ENCODE assay signal across 1 cellular context in the genomic region with DNA sequence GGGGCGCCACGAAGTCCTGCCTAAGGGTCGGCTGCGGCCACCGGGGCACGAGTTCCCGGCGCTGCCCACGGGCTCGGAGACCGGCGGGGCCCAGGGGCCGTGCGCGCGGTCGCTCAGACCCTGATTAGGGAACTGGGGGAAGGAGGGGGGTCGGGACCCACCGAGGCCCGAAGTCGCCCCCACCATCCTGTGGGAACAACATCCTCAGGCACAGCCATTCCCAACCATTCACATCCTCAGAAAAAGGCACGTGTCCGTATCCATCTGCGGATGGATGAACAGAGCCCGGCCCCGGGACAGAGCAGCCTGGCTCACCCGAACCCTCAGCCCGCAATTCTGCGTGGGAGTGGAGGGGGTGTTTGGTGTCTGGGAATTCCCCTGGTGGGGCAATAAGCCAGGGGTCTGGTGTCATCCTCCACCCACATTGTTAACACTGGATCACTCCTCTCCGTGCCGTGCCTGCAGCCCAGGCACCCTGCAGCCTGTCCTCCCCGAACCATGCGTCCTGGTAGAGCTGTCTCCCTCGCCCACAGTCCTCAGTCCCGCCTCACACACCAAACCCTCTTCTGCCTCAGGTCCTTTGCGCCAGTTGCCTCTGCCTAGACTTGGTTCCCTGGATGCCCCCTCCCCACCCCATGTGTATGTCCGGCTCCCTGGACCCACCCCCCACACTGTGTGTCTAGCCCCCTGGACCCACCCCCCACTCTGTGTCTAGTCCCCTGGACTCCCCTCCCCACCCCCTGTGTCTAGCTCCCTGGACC.
TF ChIP-seq lines count a peak whose summit lies in the region.

No MANE protein-coding gene starts in this region.

TF ChIP-seq in K562, 482 proteins besides CTCF, POLR2A, EP300 and RAD21 (continued from another document and continues in another):
- TF ChIP-seq, protein P1, sequence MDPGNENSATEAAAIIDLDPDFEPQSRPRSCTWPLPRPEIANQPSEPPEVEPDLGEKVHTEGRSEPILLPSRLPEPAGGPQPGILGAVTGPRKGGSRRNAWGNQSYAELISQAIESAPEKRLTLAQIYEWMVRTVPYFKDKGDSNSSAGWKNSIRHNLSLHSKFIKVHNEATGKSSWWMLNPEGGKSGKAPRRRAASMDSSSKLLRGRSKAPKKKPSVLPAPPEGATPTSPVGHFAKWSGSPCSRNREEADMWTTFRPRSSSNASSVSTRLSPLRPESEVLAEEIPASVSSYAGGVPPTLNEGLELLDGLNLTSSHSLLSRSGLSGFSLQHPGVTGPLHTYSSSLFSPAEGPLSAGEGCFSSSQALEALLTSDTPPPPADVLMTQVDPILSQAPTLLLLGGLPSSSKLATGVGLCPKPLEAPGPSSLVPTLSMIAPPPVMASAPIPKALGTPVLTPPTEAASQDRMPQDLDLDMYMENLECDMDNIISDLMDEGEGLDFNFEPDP (CRISPR knock-in tag; IDR thresholded peaks at IDR 0.05) = no peak
- TF ChIP-seq SAP30 (IDR thresholded peaks at IDR 0.05; ENCODE audit: borderline replicate concordance, insufficient read depth, low read depth, low read length, poor library complexity, severe bottlenecking) (no peak), RBM15 (IDR thresholded peaks at IDR 0.05; ENCODE audit: insufficient read depth, low read length) (no peak), PTBP1 (IDR thresholded peaks at IDR 0.05; ENCODE audit: low read depth, low read length) (no peak), SMAD3 (CRISPR knock-in tag; conservative IDR thresholded peaks at IDR 0.05) (no peak), BACH1 (tag; IDR thresholded peaks at IDR 0.05) (no peak), MLLT1 (IDR thresholded peaks at IDR 0.05) (0 out of 4 replicates have a peak, but pooled peaks of 1 of the 2 experiments have one; percentile 38), ZNF121 (CRISPR knock-in tag; conservative IDR thresholded peaks at IDR 0.05) (no peak; the same call in 1 of the 2 replicates), RBM25 (IDR thresholded peaks at IDR 0.05; ENCODE audit: low read depth, low read length, severe bottlenecking) (no peak), GATAD2B (IDR thresholded peaks at IDR 0.05; ENCODE audit: borderline replicate concordance) (peak; percentile 14; the same call in 1 of the 2 replicates), FOXK2 (conservative IDR thresholded peaks at IDR 0.05 in 1 of 2, IDR thresholded peaks at IDR 0.05 in 1 of 2; ENCODE audit: low read depth in 2 of 2) (no peak), DDX20 (tag; IDR thresholded peaks at IDR 0.05; ENCODE audit: low read depth) (no peak), ARID1B (IDR thresholded peaks at IDR 0.05) (0 out of 2 replicates have a peak, but pooled peaks have one; percentile 23), KLF10 (CRISPR knock-in tag; IDR thresholded peaks at IDR 0.05) (no peak), RBM34 (IDR thresholded peaks at IDR 0.05; ENCODE audit: borderline replicate concordance, insufficient read depth, low read length) (no peak), CHD1 (IDR thresholded peaks at IDR 0.05; ENCODE audit: low read length) (no peak), ILK (tag; IDR thresholded peaks at IDR 0.05; ENCODE audit: borderline replicate concordance, low read depth) (no peak), FOXJ2 (tag; IDR thresholded peaks at IDR 0.05) (no peak), ZNF408 (CRISPR knock-in tag; IDR thresholded peaks at IDR 0.05; ENCODE audit: low read depth) (no peak), NFIX (CRISPR knock-in tag; IDR thresholded peaks at IDR 0.05; ENCODE audit: low read depth) (no peak), FOXA1 (IDR thresholded peaks at IDR 0.05; ENCODE audit: borderline replicate concordance) (no peak), CEBPZ (IDR thresholded peaks at IDR 0.05; ENCODE audit: borderline replicate concordance, low read depth, low read length) (no peak), TBP (optimal IDR thresholded peaks at IDR 0.05; ENCODE audit: low read depth, low read length) (no peak), ZNF696 (CRISPR knock-in tag; conservative IDR thresholded peaks at IDR 0.05) (no peak), ESRRB (CRISPR knock-in tag; IDR thresholded peaks at IDR 0.05; ENCODE audit: borderline replicate concordance) (no peak), PHB (CRISPR knock-in tag; IDR thresholded peaks at IDR 0.05) (no peak), NR3C1 (CRISPR knock-in tag; IDR thresholded peaks at IDR 0.05) (no peak), ZSCAN32 (CRISPR knock-in tag; IDR thresholded peaks at IDR 0.05) (no peak), RFX5 (IDR thresholded peaks at IDR 0.05; ENCODE audit: low read depth, low read length) (no peak)
- TF ChIP-seq, protein P2, sequence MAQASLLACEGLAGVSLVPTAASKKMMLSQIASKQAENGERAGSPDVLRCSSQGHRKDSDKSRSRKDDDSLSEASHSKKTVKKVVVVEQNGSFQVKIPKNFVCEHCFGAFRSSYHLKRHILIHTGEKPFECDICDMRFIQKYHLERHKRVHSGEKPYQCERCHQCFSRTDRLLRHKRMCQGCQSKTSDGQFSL (CRISPR knock-in tag; IDR thresholded peaks at IDR 0.05) = no peak
- TF ChIP-seq, protein P2 (tag; IDR thresholded peaks at IDR 0.05) = no peak
- TF ChIP-seq, protein P3, sequence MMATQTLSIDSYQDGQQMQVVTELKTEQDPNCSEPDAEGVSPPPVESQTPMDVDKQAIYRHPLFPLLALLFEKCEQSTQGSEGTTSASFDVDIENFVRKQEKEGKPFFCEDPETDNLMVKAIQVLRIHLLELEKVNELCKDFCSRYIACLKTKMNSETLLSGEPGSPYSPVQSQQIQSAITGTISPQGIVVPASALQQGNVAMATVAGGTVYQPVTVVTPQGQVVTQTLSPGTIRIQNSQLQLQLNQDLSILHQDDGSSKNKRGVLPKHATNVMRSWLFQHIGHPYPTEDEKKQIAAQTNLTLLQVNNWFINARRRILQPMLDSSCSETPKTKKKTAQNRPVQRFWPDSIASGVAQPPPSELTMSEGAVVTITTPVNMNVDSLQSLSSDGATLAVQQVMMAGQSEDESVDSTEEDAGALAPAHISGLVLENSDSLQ (IDR thresholded peaks at IDR 0.05) = no peak
- TF ChIP-seq, protein P4, sequence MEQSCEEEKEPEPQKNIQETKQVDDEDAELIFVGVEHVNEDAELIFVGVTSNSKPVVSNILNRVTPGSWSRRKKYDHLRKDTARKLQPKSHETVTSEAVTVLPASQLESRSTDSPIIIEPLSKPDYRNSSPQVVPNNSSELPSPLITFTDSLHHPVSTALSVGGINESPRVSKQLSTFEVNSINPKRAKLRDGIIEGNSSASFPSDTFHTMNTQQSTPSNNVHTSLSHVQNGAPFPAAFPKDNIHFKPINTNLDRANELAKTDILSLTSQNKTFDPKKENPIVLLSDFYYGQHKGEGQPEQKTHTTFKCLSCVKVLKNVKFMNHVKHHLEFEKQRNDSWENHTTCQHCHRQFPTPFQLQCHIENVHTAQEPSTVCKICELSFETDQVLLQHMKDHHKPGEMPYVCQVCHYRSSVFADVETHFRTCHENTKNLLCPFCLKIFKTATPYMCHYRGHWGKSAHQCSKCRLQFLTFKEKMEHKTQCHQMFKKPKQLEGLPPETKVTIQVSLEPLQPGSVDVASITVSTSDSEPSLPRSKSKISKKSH (CRISPR knock-in tag; IDR thresholded peaks at IDR 0.05) = no peak
- TF ChIP-seq, protein P5, sequence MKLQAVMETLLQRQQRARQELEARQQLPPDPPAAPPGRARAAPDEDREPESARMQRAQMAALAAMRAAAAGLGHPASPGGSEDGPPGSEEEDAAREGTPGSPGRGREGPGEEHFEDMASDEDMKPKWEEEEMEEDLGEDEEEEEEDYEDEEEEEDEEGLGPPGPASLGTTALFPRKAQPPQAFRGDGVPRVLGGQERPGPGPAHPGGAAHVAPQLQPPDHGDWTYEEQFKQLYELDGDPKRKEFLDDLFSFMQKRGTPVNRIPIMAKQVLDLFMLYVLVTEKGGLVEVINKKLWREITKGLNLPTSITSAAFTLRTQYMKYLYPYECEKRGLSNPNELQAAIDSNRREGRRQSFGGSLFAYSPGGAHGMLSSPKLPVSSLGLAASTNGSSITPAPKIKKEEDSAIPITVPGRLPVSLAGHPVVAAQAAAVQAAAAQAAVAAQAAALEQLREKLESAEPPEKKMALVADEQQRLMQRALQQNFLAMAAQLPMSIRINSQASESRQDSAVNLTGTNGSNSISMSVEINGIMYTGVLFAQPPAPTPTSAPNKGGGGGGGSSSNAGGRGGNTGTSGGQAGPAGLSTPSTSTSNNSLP (IDR thresholded peaks at IDR 0.05; ENCODE audit: borderline replicate concordance, low read depth, low read length) = no peak
- TF ChIP-seq, protein P6, sequence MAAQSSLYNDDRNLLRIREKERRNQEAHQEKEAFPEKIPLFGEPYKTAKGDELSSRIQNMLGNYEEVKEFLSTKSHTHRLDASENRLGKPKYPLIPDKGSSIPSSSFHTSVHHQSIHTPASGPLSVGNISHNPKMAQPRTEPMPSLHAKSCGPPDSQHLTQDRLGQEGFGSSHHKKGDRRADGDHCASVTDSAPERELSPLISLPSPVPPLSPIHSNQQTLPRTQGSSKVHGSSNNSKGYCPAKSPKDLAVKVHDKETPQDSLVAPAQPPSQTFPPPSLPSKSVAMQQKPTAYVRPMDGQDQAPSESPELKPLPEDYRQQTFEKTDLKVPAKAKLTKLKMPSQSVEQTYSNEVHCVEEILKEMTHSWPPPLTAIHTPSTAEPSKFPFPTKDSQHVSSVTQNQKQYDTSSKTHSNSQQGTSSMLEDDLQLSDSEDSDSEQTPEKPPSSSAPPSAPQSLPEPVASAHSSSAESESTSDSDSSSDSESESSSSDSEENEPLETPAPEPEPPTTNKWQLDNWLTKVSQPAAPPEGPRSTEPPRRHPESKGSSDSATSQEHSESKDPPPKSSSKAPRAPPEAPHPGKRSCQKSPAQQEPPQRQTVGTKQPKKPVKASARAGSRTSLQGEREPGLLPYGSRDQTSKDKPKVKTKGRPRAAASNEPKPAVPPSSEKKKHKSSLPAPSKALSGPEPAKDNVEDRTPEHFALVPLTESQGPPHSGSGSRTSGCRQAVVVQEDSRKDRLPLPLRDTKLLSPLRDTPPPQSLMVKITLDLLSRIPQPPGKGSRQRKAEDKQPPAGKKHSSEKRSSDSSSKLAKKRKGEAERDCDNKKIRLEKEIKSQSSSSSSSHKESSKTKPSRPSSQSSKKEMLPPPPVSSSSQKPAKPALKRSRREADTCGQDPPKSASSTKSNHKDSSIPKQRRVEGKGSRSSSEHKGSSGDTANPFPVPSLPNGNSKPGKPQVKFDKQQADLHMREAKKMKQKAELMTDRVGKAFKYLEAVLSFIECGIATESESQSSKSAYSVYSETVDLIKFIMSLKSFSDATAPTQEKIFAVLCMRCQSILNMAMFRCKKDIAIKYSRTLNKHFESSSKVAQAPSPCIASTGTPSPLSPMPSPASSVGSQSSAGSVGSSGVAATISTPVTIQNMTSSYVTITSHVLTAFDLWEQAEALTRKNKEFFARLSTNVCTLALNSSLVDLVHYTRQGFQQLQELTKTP (IDR thresholded peaks at IDR 0.05; ENCODE audit: low read depth in 1 of 2, partially characterized antibody in 2 of 2) = no peak
- TF ChIP-seq, protein P7, sequence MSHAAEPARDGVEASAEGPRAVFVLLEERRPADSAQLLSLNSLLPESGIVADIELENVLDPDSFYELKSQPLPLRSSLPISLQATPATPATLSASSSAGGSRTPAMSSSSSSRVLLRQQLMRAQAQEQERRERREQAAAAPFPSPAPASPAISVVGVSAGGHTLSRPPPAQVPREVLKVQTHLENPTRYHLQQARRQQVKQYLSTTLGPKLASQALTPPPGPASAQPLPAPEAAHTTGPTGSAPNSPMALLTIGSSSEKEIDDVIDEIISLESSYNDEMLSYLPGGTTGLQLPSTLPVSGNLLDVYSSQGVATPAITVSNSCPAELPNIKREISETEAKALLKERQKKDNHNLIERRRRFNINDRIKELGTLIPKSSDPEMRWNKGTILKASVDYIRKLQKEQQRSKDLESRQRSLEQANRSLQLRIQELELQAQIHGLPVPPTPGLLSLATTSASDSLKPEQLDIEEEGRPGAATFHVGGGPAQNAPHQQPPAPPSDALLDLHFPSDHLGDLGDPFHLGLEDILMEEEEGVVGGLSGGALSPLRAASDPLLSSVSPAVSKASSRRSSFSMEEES (CRISPR knock-in tag; IDR thresholded peaks at IDR 0.05) = no peak
- TF ChIP-seq, protein P8, sequence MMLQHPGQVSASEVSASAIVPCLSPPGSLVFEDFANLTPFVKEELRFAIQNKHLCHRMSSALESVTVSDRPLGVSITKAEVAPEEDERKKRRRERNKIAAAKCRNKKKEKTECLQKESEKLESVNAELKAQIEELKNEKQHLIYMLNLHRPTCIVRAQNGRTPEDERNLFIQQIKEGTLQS (IDR thresholded peaks at IDR 0.05) = peak; percentile 29; the same call in 1 of the 2 replicates
- TF ChIP-seq, protein P8 (CRISPR knock-in tag; conservative IDR thresholded peaks at IDR 0.05) = no peak
